In the genomic region with DNA sequence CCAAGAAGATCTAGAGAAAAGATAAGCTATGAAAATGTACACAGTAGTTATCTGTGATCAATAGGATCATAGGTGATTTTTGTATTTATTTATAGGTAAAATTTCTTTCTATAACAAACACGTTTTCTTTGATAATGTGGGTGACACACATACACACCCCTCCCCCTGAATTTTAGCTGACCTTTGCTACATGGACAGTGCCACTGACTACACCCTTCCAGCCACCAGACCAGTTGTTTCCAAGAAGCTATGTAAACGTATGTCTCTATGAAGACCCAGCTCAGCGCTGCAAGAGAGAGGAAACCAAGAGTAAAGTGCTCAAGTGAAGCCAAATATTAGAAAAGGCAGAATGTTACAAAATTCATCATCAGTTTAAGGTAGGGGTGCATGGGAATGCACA, we compare ENCODE assay signal across 1 cellular context.
TF ChIP-seq lines count a peak whose summit lies in the region.

No MANE protein-coding gene starts in this region.

TF ChIP-seq in HepG2, 621 proteins besides CTCF, POLR2A, EP300 and RAD21 (continued from another document):
- TF ChIP-seq, protein P1, sequence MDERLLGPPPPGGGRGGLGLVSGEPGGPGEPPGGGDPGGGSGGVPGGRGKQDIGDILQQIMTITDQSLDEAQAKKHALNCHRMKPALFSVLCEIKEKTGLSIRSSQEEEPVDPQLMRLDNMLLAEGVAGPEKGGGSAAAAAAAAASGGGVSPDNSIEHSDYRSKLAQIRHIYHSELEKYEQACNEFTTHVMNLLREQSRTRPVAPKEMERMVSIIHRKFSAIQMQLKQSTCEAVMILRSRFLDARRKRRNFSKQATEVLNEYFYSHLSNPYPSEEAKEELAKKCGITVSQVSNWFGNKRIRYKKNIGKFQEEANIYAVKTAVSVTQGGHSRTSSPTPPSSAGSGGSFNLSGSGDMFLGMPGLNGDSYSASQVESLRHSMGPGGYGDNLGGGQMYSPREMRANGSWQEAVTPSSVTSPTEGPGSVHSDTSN (CRISPR knock-in tag; IDR thresholded peaks at IDR 0.05), result no peak
- no peak for TF ChIP-seq ZNF773 (CRISPR knock-in tag; IDR thresholded peaks at IDR 0.05; ENCODE audit: borderline replicate concordance)
- no peak for TF ChIP-seq ZFP62 (CRISPR knock-in tag; IDR thresholded peaks at IDR 0.05)
